In the genomic region with DNA sequence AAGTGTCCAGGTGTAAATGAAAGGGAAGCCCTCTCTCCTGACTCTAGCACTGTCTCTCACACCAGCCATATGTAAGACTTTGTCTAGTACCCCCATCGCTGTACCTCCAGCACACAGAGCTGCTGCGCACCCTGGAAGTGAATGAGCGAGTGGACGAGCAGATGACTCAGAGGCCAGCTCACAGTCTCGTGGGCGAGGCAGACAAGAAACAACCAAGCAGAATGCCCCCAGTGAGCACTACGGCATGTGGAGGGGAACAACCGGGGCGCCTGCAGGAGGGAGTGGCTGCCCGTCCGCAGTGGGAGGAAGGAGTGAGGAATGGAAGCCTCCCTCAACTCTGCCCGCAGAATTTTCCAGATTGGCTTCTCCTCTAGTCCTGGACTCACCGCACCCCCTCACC, we compare ENCODE assay signal across 13 cellular contexts. TPM values are rescaled to one million over a fixed set of nuclear protein-coding genes. Genes with fewer than 3 reads are reported as not detected.
DNase-seq lines count a peak whose midpoint lies in the region; ATAC-seq and TF ChIP-seq lines count a peak whose summit lies in the region.
"Had no signal": no experiment of that assay in that cellular context is flagged by ENCODE, and none has a peak within 500 bp of the region (broad histone marks: within the 10 kb centered on the region; RNA-seq: fewer than 3 reads in every experiment).

No MANE protein-coding gene starts in this region.

- ATAC-seq in upper lobe of right lung (peak; percentile 14), heart right ventricle (no peak), right lobe of liver (no peak)
- no peak for ATAC-seq in stimulated activated memory B cell treated with anti-CD40 and anti-IgM and Interleukin-4, amounts not matched to agents 10 μg/mL and 1 μg/mL and 100 μg/mL, for 72 hours

- no peak for TF ChIP-seq POLR2A in right lobe of liver (IDR thresholded peaks at IDR 0.05)

- BruUV-seq in MCF 10A (replicated peaks; lab: Mats Ljungman, UMichigan) = no TSS peak

- H3K4me1 Mint-ChIP-seq in MCF 10A (ENCODE audit: insufficient read depth, unreplicated experiment) = peaks cover 26% of the 10 kb centered on the region
- H3K4me1 Mint-ChIP-seq in stimulated activated memory B cell treated with anti-CD40 and anti-IgM and Interleukin-4, amounts not matched to agents 10 μg/mL and 1 μg/mL and 100 μg/mL, for 72 hours = peaks cover 11% of the 10 kb centered on the region

- intact Hi-C loops in MCF 10A (cut with micrococcal nuclease) (no loop called here), upper lobe of right lung (cut with DNase I) (no loop called here), heart right ventricle (cut with DNase I) (no loop called here), right lobe of liver (cut with DNase I) (no loop called here)

- H3K27ac ChIP-seq in upper lobe of right lung (no peak overlapping the region), heart right ventricle (no peak overlapping the region), right lobe of liver (no peak overlapping the region)
- H3K27ac ChIP-seq: ascending aorta, neutrophil had no signal

- peak; percentile 40 for DNase-seq in HS-27A (ENCODE audit: low read depth)
- DNase-seq in MCF 10A (ENCODE audit: unreplicated experiment) = peak; percentile 74
- peak; percentile 62 for DNase-seq in kidney tubule cell (ENCODE audit: low spot score)
- DNase-seq in upper lobe of right lung = no peak
- no peak for DNase-seq in heart right ventricle
- no peak for DNase-seq in right lobe of liver
- DNase-seq in activated CD4-positive, alpha-beta T cell treated with anti-CD3 and anti-CD28 coated beads for 48 hours = no peak
- DNase-seq: hippocampal formation, NCI-H2029 treated with DMSO at 0.1 percent for 48 hours, SIG-M5 had no signal

- TF ChIP-seq CTCF in MCF 10A (IDR thresholded peaks at IDR 0.05; ENCODE audit: unreplicated experiment) = no peak
- TF ChIP-seq CTCF in upper lobe of right lung (IDR thresholded peaks at IDR 0.05) = no peak
- no peak for TF ChIP-seq CTCF in heart right ventricle (IDR thresholded peaks at IDR 0.05)
- TF ChIP-seq CTCF in right lobe of liver (IDR thresholded peaks at IDR 0.05) = no peak

- POLR2A ChIA-PET in MCF 10A (lab: Yijun Ruan, JAX) = interaction anchor here (0.5 to 1.2 kb wide), 3 partner anchors 19 to 394 kb away, joined by 3 to 4 read pairs (median 3); no protein-coding TSS in a partner anchor

- CTCF ChIA-PET in MCF 10A (lab: Yijun Ruan, JAX) = no interaction called here

- H3K36me3 Mint-ChIP-seq in MCF 10A (ENCODE audit: insufficient read depth, unreplicated experiment) = no peaks in the 10 kb centered on the region
- peaks cover 58% of the 10 kb centered on the region for H3K36me3 Mint-ChIP-seq in stimulated activated memory B cell treated with anti-CD40 and anti-IgM and Interleukin-4, amounts not matched to agents 10 μg/mL and 1 μg/mL and 100 μg/mL, for 72 hours

- H3K4me3 ChIP-seq in upper lobe of right lung (no peak overlapping the region), heart right ventricle (no peak overlapping the region), right lobe of liver (no peak overlapping the region)
- H3K4me3 ChIP-seq: ascending aorta had no signal

- H3K27me3 ChIP-seq in upper lobe of right lung (no peaks in the 10 kb centered on the region), heart right ventricle (no peaks in the 10 kb centered on the region), right lobe of liver (no peaks in the 10 kb centered on the region)
- H3K27me3 ChIP-seq: ascending aorta, neutrophil had no signal

- H3K27me3 Mint-ChIP-seq in MCF 10A (ENCODE audit: insufficient read depth, unreplicated experiment) = no peaks in the 10 kb centered on the region
- H3K27me3 Mint-ChIP-seq in stimulated activated memory B cell treated with anti-CD40 and anti-IgM and Interleukin-4, amounts not matched to agents 10 μg/mL and 1 μg/mL and 100 μg/mL, for 72 hours = no peaks in the 10 kb centered on the region

- whole genome bisulfite sequencing in heart right ventricle, 2 donors = 90 to 96% methylated on average over 13 of the region's 13 CpGs
- WGBS in right lobe of liver (ENCODE audit: insufficient coverage, low coverage, low lambda C conversion rate, missing lambda C conversion rate) = 60% methylated on average over 2 of the region's 13 CpGs

- H3K9me3 ChIP-seq in upper lobe of right lung = no peaks in the 10 kb centered on the region
- H3K9me3 ChIP-seq in heart right ventricle = no peaks in the 10 kb centered on the region
- no peaks in the 10 kb centered on the region for H3K9me3 ChIP-seq in right lobe of liver
- H3K9me3 ChIP-seq: ascending aorta, neutrophil had no signal

- H3K36me3 ChIP-seq in upper lobe of right lung (no peaks in the 10 kb centered on the region), heart right ventricle (no peaks in the 10 kb centered on the region), right lobe of liver (no peaks in the 10 kb centered on the region)
- H3K36me3 ChIP-seq: ascending aorta had no signal

- H3K27ac Mint-ChIP-seq in MCF 10A (ENCODE audit: low read depth, unreplicated experiment) = peak overlapping the region; percentile 59
- no peak overlapping the region for H3K27ac Mint-ChIP-seq in stimulated activated memory B cell treated with anti-CD40 and anti-IgM and Interleukin-4, amounts not matched to agents 10 μg/mL and 1 μg/mL and 100 μg/mL, for 72 hours

- peak overlapping the region; percentile 6 for H3K4me3 Mint-ChIP-seq in MCF 10A (ENCODE audit: unreplicated experiment)
- no peak overlapping the region for H3K4me3 Mint-ChIP-seq in stimulated activated memory B cell treated with anti-CD40 and anti-IgM and Interleukin-4, amounts not matched to agents 10 μg/mL and 1 μg/mL and 100 μg/mL, for 72 hours

- H3K9me3 Mint-ChIP-seq in MCF 10A (ENCODE audit: unreplicated experiment) = no peaks in the 10 kb centered on the region
- no peaks in the 10 kb centered on the region for H3K9me3 Mint-ChIP-seq in stimulated activated memory B cell treated with anti-CD40 and anti-IgM and Interleukin-4, amounts not matched to agents 10 μg/mL and 1 μg/mL and 100 μg/mL, for 72 hours

- H3K4me1 ChIP-seq in upper lobe of right lung (peaks cover 6% of the 10 kb centered on the region), heart right ventricle (peaks cover 0 to 7% (median 0%) of the 10 kb centered on the region in 9 donors), right lobe of liver (no peaks in the 10 kb centered on the region)
- H3K4me1 ChIP-seq: ascending aorta had no signal

RNA-seq across cellular contexts. Expression of a gene that starts 46.4 kb away (rescaled TPM):
- total RNA-seq in MCF 10A (2022) (26.2 and 35.0 TPM in 2 replicates), upper lobe of right lung (22.1 TPM), heart right ventricle (10 to 100 TPM in 7 of 10 donors, 1 to 10 TPM in 3; 7.0 to 21.4 (median 11.2) TPM), right lobe of liver (10 to 100 TPM in 4 of 6 experiments, 1 to 10 TPM in 2; 6.7 to 35.9 (median 13.4) TPM)
- polyA plus RNA-seq in heart right ventricle = 10 to 100 TPM in 1 of 2 donors, 1 to 10 TPM in 1; 5.7 to 15.1 TPM

Comparison
In these comparisons a context has a peak if more than half of its experiments do, and no peak if none do; other contexts are left out.
1. DNase-seq: peak in HS-27A (single experiment), MCF 10A (single experiment) and kidney tubule cell (single experiment); none in upper lobe of right lung (single experiment), heart right ventricle (0 of 2), right lobe of liver (0 of 3) and activated CD4-positive, alpha-beta T cell treated with anti-CD3 and anti-CD28 coated beads for 48 hours (single experiment).